1 cellular context compared by ENCODE assay signal in genomic region chr14:45253754-45254300, GRCh38.
A peak's percentile ranks its signal among the peaks of the same experiment; 100 is the strongest.
TF ChIP-seq lines count a peak whose summit lies in the region.

No MANE protein-coding gene starts in this region.

TF ChIP-seq in HepG2, 621 proteins besides CTCF, POLR2A, EP300 and RAD21 (continued from another document):
- TF ChIP-seq FUBP1 (CRISPR knock-in tag; IDR thresholded peaks at IDR 0.05; ENCODE audit: borderline replicate concordance) (no peak), SRSF1 (optimal IDR thresholded peaks at IDR 0.05; ENCODE audit: low read depth, low read length) (peak; percentile 66), TAF1 (CRISPR knock-in tag; IDR thresholded peaks at IDR 0.05) (peak; percentile 20; the same call in 1 of the 2 replicates), ZNF383 (CRISPR knock-in tag; IDR thresholded peaks at IDR 0.05; ENCODE audit: borderline replicate concordance) (0 out of 2 replicates have a peak, but pooled peaks have one; percentile 46), SPEN (CRISPR knock-in tag; IDR thresholded peaks at IDR 0.05; ENCODE audit: low read depth) (peak; percentile 31; the same call in 1 of the 2 replicates), CEBPG (CRISPR knock-in tag; IDR thresholded peaks at IDR 0.05) (peak; percentile 68), ZFY (CRISPR knock-in tag; IDR thresholded peaks at IDR 0.05) (peak; percentile 68; the same call in 1 of the 2 replicates), CENPT (CRISPR knock-in tag; IDR thresholded peaks at IDR 0.05; ENCODE audit: low read depth) (no peak), ASH2L (IDR thresholded peaks at IDR 0.05; ENCODE audit: insufficient read length, low read depth, low read length) (no peak), AHDC1 (CRISPR knock-in tag; IDR thresholded peaks at IDR 0.05; ENCODE audit: borderline replicate concordance) (peak; percentile 3; the same call in 1 of the 2 replicates), ZNF747 (CRISPR knock-in tag; IDR thresholded peaks at IDR 0.05; ENCODE audit: borderline replicate concordance) (0 out of 2 replicates have a peak, but pooled peaks have one; percentile 7), ETV5 (CRISPR knock-in tag; IDR thresholded peaks at IDR 0.05; ENCODE audit: borderline replicate concordance) (no peak), AGO2 (optimal IDR thresholded peaks at IDR 0.05; ENCODE audit: low read depth, low read length) (peak; percentile 0), ZNF737 (CRISPR knock-in tag; IDR thresholded peaks at IDR 0.05; ENCODE audit: borderline replicate concordance) (peak; percentile 46; the same call in 1 of the 2 replicates), ZNF501 (CRISPR knock-in tag; IDR thresholded peaks at IDR 0.05) (peak; percentile 35), ZNF770 (CRISPR knock-in tag; IDR thresholded peaks at IDR 0.05) (peak; percentile 6; the same call in 1 of the 2 replicates), REL (CRISPR knock-in tag; conservative IDR thresholded peaks at IDR 0.05) (no peak), ZNF558 (CRISPR knock-in tag; IDR thresholded peaks at IDR 0.05; ENCODE audit: borderline replicate concordance) (peak; percentile 58; the same call in 1 of the 2 replicates), ZNF598 (CRISPR knock-in tag; IDR thresholded peaks at IDR 0.05; ENCODE audit: borderline replicate concordance) (peak; percentile 18; the same call in 1 of the 2 replicates), MIXL1 (CRISPR knock-in tag; IDR thresholded peaks at IDR 0.05) (no peak), PLSCR1 (CRISPR knock-in tag; IDR thresholded peaks at IDR 0.05; ENCODE audit: borderline replicate concordance) (0 out of 2 replicates have a peak, but pooled peaks have one; percentile 17), ZC3H4 (CRISPR knock-in tag; IDR thresholded peaks at IDR 0.05; ENCODE audit: borderline replicate concordance) (peak; percentile 69; the same call in 1 of the 2 replicates), SAFB2 (CRISPR knock-in tag; IDR thresholded peaks at IDR 0.05; ENCODE audit: borderline replicate concordance, low read depth) (peak; percentile 0; the same call in 1 of the 2 replicates), ZNF142 (CRISPR knock-in tag; IDR thresholded peaks at IDR 0.05) (peak; percentile 34; the same call in 1 of the 2 replicates), DMAP1 (CRISPR knock-in tag; IDR thresholded peaks at IDR 0.05) (peak; percentile 46)
